In the genomic region with DNA sequence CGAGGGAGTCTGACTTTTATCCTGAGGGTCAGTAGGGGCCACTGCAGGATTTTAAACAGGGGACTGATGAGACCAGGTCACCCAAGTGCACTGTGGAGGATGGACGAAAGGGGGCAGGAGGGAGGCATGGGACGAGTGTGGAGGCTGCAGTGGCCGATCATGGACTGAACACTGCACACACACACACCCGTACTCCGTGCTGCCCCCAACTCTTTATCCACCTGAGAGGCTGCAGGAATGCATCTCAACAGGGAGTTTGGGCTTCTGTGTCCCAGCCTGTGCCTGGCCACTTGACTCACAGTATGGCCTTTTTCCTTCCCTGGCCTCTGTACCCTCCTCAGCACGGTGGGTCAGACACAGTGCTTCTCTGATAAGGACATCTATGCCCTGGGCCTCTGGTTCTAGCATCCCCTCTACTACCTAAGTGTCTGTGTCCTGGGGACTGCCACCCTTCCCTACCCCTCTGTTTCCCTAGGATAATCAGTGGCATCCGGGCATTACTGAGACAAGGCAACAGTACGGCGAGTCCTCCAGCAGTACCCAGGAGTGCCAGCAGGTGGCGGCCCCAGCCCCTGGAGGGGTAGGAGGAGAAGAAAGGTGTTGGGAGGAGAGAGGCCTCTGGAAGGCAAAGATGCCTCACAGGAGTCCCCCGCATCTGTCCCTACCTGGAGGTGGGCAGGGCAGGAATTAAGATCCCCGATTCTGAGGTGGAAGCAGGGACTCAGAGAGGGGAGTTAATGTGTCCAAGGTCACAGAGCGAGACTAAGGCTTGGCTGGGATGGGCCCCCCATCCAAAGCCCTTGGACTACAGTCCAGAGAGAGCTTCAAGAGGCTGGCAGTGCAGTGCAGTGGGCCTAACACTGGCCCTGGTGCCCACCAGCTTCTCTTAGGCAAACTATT, we compare ENCODE assay signal across 9 cellular contexts. TPM values are rescaled to one million over a fixed set of nuclear protein-coding genes. Genes with fewer than 3 reads are reported as not detected.
DNase-seq lines count a peak whose midpoint lies in the region; ATAC-seq, FAIRE-seq and TF ChIP-seq lines count a peak whose summit lies in the region.
"Had no signal": no experiment of that assay in that cellular context is flagged by ENCODE, and none has a peak within 500 bp of the region (broad histone marks: within the 10 kb centered on the region; RNA-seq: fewer than 3 reads in every experiment).

No MANE protein-coding gene starts in this region.

- peak; percentile 48 to 79 (median 65) for DNase-seq in CD4-positive, alpha-beta T cell
- DNase-seq in RCC 7860 (ENCODE audit: low spot score) (peak; percentile 64), fibroblast of villous mesenchyme (ENCODE audit: low read depth) (peak; percentile 80), nucleus accumbens (lab: John Stamatoyannopoulos, UW) (peak in 46 of 56 donors; percentile 14 to 85 (median 49)), testis (peak; percentile 82)
- peak; percentile 47 to 57 for DNase-seq in activated T-helper 1 cell treated with anti-CD3 and anti-CD28 coated beads, Interleukin-2, amount 50 U/mL, for 16 hours (ENCODE audit: low read depth in 1 of 2, low spot score in 1 of 2)

- H3K36me3 ChIP-seq in HUES6 (ENCODE audit: control insufficient read depth, insufficient read depth, low read length) (no peaks in the 10 kb centered on the region), testis (ENCODE audit: low read depth, missing control alignments) (no peaks in the 10 kb centered on the region)

- POLR2A ChIA-PET in CD4-positive, alpha-beta T cell (lab: Charles Lee): no interaction called here

- H3K27me3 ChIP-seq in CD4-positive, alpha-beta T cell (ENCODE audit: control insufficient read depth, insufficient read depth, low read length): peaks cover 18% of the 10 kb centered on the region
- H3K27me3 ChIP-seq in HUES6 (ENCODE audit: control insufficient read depth, insufficient read depth, low read length) (peaks cover 35% of the 10 kb centered on the region), testis (no peaks in the 10 kb centered on the region)

- FAIRE-seq in RCC 7860 (lab: Jason Lieb, UNC): no peak

- H3K27me3 Mint-ChIP-seq in CD4-positive, alpha-beta T cell: peaks cover 37% of the 10 kb centered on the region

- H3K36me3 Mint-ChIP-seq in CD4-positive, alpha-beta T cell (ENCODE audit: low read depth): no peaks in the 10 kb centered on the region

- CTCF ChIA-PET in CD4-positive, alpha-beta T cell (lab: Charles Lee): no interaction called here

- peak; percentile 77 for ATAC-seq in CD4-positive, alpha-beta T cell (ENCODE audit: poor library complexity)
- peak; percentile 57 for ATAC-seq in GM19468 (IDR thresholded peaks at IDR 0.05; ENCODE audit: extremely low read depth, unreplicated experiment)

- H3K4me3 ChIP-seq in HUES6 (ENCODE audit: low read depth, low read length) (0 out of 2 replicates have a peak overlapping the region, but pooled peaks have one; percentile 7), fibroblast of villous mesenchyme (ENCODE audit: low read depth, low read length) (no peak overlapping the region), testis (no peak overlapping the region)

- no peaks in the 10 kb centered on the region for H3K9me3 Mint-ChIP-seq in CD4-positive, alpha-beta T cell

- TF ChIP-seq POLR2A in testis (IDR thresholded peaks at IDR 0.05): no peak

- no peak overlapping the region for H3K27ac Mint-ChIP-seq in CD4-positive, alpha-beta T cell

- intact Hi-C loops in CD4-positive, alpha-beta T cell (cut with DNase I, micrococcal nuclease): loop anchor here (1.0 to 5.0 kb wide), 3 partner anchors 57 to 275 kb away; no protein-coding TSS in a partner anchor
- intact Hi-C loops in testis (cut with DNase I; ENCODE audit: low total_unique reads): loop anchor here (2.0 kb wide), 1 partner anchor 51 kb away; no protein-coding TSS in a partner anchor

- 47 to 49% methylated on average over 14 of the region's 14 CpGs for WGBS in testis, 2 donors

- no peaks in the 10 kb centered on the region for H3K9me3 ChIP-seq in CD4-positive, alpha-beta T cell (ENCODE audit: control insufficient read depth, low read length)
- H3K9me3 ChIP-seq in HUES6 (ENCODE audit: control insufficient read depth, insufficient read depth, low read depth, low read length) (no peaks in the 10 kb centered on the region), testis (no peaks in the 10 kb centered on the region)

- H3K4me1 Mint-ChIP-seq in CD4-positive, alpha-beta T cell (ENCODE audit: low read depth): no peaks in the 10 kb centered on the region

- peak; percentile 87 for TF ChIP-seq CTCF in CD4-positive, alpha-beta T cell (IDR thresholded peaks at IDR 0.05)
- TF ChIP-seq CTCF in fibroblast of villous mesenchyme (IDR thresholded peaks at IDR 0.05; ENCODE audit: insufficient read depth, low read depth, low read length) (peak; percentile 99), testis (IDR thresholded peaks at IDR 0.05) (peak; percentile 89 to 93 (median 90))

- peaks cover 35% of the 10 kb centered on the region; the same call in 1 of the 2 replicates for H3K4me1 ChIP-seq in HUES6 (ENCODE audit: control insufficient read depth, insufficient read depth, low read length)
- H3K4me1 ChIP-seq in testis: peaks cover 43% of the 10 kb centered on the region

- H3K9ac ChIP-seq in HUES6 (ENCODE audit: low read length): no peak overlapping the region

- H3K27ac ChIP-seq in CD4-positive, alpha-beta T cell (ENCODE audit: low read depth, low read length): no peak overlapping the region
- H3K27ac ChIP-seq in HUES6 (ENCODE audit: low read depth, low read length): no peak overlapping the region
- peak overlapping the region in 1 of 2 donors; percentile 81 for H3K27ac ChIP-seq in testis

- no peak overlapping the region for H3K4me3 Mint-ChIP-seq in CD4-positive, alpha-beta T cell

RNA-seq across cellular contexts. Expression of gene CDX1, which starts 5.1 kb away (rescaled TPM):
- not detected for total RNA-seq in CD4-positive, alpha-beta T cell
- total RNA-seq in fibroblast of villous mesenchyme: under 0.01 and 0.64 TPM in 2 replicates
- 1 to 10 TPM; 3.4 to 5.2 TPM for total RNA-seq in testis
- polyA plus RNA-seq in testis (ENCODE audit: insufficient read depth, low read depth, low replicate concordance): 3.4 TPM
- total RNA-seq: T-helper 1 cell treated with Interleukin-12 subunit alpha and Interleukin-12 subunit beta and Interleukin-4 antibody, amounts not matched to agents 30 ng/mL and 1 ng/mL, for 36 hours had no signal

RNA-seq across cellular contexts. Expression of gene PDGFRB, which starts 5.8 kb away (rescaled TPM):
- not detected for total RNA-seq in CD4-positive, alpha-beta T cell
- total RNA-seq in fibroblast of villous mesenchyme: 341 TPM in 2 replicates
- total RNA-seq in testis: 10 to 100 TPM; 71.2 to 87.0 TPM
- 61.6 TPM for polyA plus RNA-seq in testis (ENCODE audit: insufficient read depth, low read depth, low replicate concordance)

RNA-seq across cellular contexts. Expression of gene SLC6A7, which starts 28.4 kb away (rescaled TPM):
- total RNA-seq in CD4-positive, alpha-beta T cell: not detected
- total RNA-seq in fibroblast of villous mesenchyme (under 0.01 TPM in 2 replicates), testis (under 1 TPM in 1 of 2 donors, not detected in 1; 0.12 TPM)
- not detected for polyA plus RNA-seq in testis (ENCODE audit: insufficient read depth, low read depth, low replicate concordance)
- total RNA-seq: T-helper 1 cell treated with Interleukin-12 subunit alpha and Interleukin-12 subunit beta and Interleukin-4 antibody, amounts not matched to agents 30 ng/mL and 1 ng/mL, for 36 hours had no signal

Comparison
In these comparisons a context has a peak if more than half of its experiments do, and no peak if none do; other contexts are left out.
1. RNA of gene PDGFRB, which starts 5.8 kb away (total RNA-seq): 341 TPM in fibroblast of villous mesenchyme and 71.2 to 87.0 TPM in testis; not detected in CD4-positive, alpha-beta T cell; every median in the first group is over 10 times any median in the second.
2. Peak in every context shown above with its lines, with median percentiles within 50 percentile points of each other: DNase-seq and CTCF ChIP-seq.